ENCODE assay signal across 1 cellular context in genomic region chr2:231182500-231182899, GRCh38.
A peak's percentile ranks its signal among the peaks of the same experiment; 100 is the strongest.
TF ChIP-seq lines count a peak whose summit lies in the region.

No MANE protein-coding gene starts in this region.

TF ChIP-seq in K562, 482 proteins besides CTCF, POLR2A, EP300 and RAD21 (continued from another document):
- peak; percentile 85 for TF ChIP-seq USF1 (CRISPR knock-in tag; IDR thresholded peaks at IDR 0.05)
- no peak for TF ChIP-seq EP400 (IDR thresholded peaks at IDR 0.05)
- TF ChIP-seq, protein P1, sequence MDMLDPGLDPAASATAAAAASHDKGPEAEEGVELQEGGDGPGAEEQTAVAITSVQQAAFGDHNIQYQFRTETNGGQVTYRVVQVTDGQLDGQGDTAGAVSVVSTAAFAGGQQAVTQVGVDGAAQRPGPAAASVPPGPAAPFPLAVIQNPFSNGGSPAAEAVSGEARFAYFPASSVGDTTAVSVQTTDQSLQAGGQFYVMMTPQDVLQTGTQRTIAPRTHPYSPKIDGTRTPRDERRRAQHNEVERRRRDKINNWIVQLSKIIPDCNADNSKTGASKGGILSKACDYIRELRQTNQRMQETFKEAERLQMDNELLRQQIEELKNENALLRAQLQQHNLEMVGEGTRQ (CRISPR knock-in tag; IDR thresholded peaks at IDR 0.05): peak; percentile 85
- peak; percentile 61 for TF ChIP-seq PRDM10 (IDR thresholded peaks at IDR 0.05; ENCODE audit: partially characterized antibody)
- peak; percentile 35; the same call in 1 of the 2 replicates for TF ChIP-seq ZNF24 (IDR thresholded peaks at IDR 0.05)
- TF ChIP-seq PATZ1 (CRISPR knock-in tag; IDR thresholded peaks at IDR 0.05; ENCODE audit: borderline replicate concordance): no peak
- no peak for TF ChIP-seq ZNF165 (CRISPR knock-in tag; IDR thresholded peaks at IDR 0.05; ENCODE audit: borderline replicate concordance)
